ENCODE assay signal across 20 cellular contexts in the genomic region with DNA sequence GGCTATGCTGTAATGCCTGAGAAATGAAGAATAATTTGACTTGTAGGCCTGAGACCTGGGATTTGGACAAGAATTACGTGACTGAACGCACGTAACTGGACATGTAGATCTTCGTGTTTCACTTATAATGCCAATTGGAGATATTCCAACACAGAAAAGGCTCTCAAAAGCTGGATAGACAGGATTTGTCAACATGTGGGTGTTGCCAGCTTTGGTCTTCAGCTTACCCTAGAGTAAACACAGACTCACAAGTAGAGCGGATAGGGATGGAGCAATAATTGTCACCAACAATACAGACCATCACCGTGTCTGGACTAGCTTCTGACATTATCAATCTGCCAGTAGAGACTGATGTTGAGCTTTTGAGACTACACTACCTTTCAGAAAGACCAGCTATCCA.
"Had no signal": no experiment of that assay in that cellular context is flagged by ENCODE, and none has a peak within 500 bp of the region (broad histone marks: within the 10 kb centered on the region; RNA-seq: fewer than 3 reads in every experiment).

No MANE protein-coding gene starts in this region.

- DNase-seq: activated CD4-positive, alpha-beta memory T cell treated with anti-CD3 and anti-CD28 coated beads, Interleukin-2, amount 10 ng/mL, durations not matched to agents 7 days and 5 days; activated CD4-positive, alpha-beta T cell treated with anti-CD3 and anti-CD28 coated beads for 48 hours; activated effector memory CD4-positive, alpha-beta T cell treated with anti-CD3 and anti-CD28 coated beads, Interleukin-2, amount 50 U/mL, for 16 hours; activated naive CD4-positive, alpha-beta T cell treated with anti-CD3 and anti-CD28 coated beads, Interleukin-2, amount 10 ng/mL, durations not matched to agents 7 days and 5 days; activated T-cell treated with anti-CD3 and anti-CD28 coated beads, Interleukin-2, amount 50 U/mL, for 72 hours; amygdala; cortex of kidney; foreskin fibroblast; heart right ventricle; left colon; lower lobe of right lung; mesendoderm; naive B cell; occipital lobe; small intestine; stimulated activated CD4-positive, alpha-beta T cell treated with anti-CD3 and anti-CD28 coated beads, Interleukin-2, amount 100 ng/mL, for 24 hours; transverse colon; uterus had no signal

- ATAC-seq: activated T-cell treated with anti-CD3 and anti-CD28 coated beads, Interleukin-2, amount 50 U/mL, for 72 hours; heart right ventricle; left colon; lower lobe of right lung; sciatic nerve; stimulated activated memory B cell treated with anti-CD40 and anti-IgM and Interleukin-4, amounts not matched to agents 10 μg/mL and 1 μg/mL and 100 μg/mL, for 72 hours had no signal
